In genomic region chr7:142960955-142961512, GRCh38 we compare ENCODE assay signal across 13 cellular contexts. TPM values are rescaled to one million over a fixed set of nuclear protein-coding genes. Genes with fewer than 3 reads are reported as not detected.
A peak's percentile ranks its signal among the peaks of the same experiment; 100 is the strongest.
DNase-seq lines count a peak whose midpoint lies in the region; ATAC-seq and TF ChIP-seq lines count a peak whose summit lies in the region.
"Had no signal": no experiment of that assay in that cellular context is flagged by ENCODE, and none has a peak within 500 bp of the region (broad histone marks: within the 10 kb centered on the region; RNA-seq: fewer than 3 reads in every experiment).

No MANE protein-coding gene starts in this region.

- H3F3A ChIP-seq in DOHH2 (ENCODE audit: control insufficient read depth, insufficient read depth) (no peaks in the 10 kb centered on the region), SU-DHL-6 (ENCODE audit: insufficient read depth) (no peaks in the 10 kb centered on the region)

- H3K27ac ChIP-seq in DOHH2 (ENCODE audit: low read depth, low read length) (no peak overlapping the region), SU-DHL-6 (ENCODE audit: low read depth, low read length) (no peak overlapping the region), mesendoderm (ENCODE audit: low read depth, low read length) (no peak overlapping the region), trophoblast cell (ENCODE audit: low read depth, low read length) (no peak overlapping the region)
- H3K27ac ChIP-seq: neutrophil, skin epidermis had no signal

- no peaks in the 10 kb centered on the region for H3K36me3 ChIP-seq in DOHH2 (ENCODE audit: control insufficient read depth, low read length)
- H3K36me3 ChIP-seq in SU-DHL-6 (ENCODE audit: low read length): no peaks in the 10 kb centered on the region
- no peaks in the 10 kb centered on the region for H3K36me3 ChIP-seq in mesendoderm (ENCODE audit: control insufficient read depth, insufficient read depth, low read length)
- no peaks in the 10 kb centered on the region for H3K36me3 ChIP-seq in trophoblast cell (ENCODE audit: control insufficient read depth in 1 of 2, insufficient read depth in 2 of 2, low read length in 2 of 2)
- H3K36me3 ChIP-seq: neutrophil had no signal

- H3K4ac ChIP-seq in mesendoderm (ENCODE audit: low read depth, low read length) (peak overlapping the region; percentile 6), trophoblast cell (ENCODE audit: low read depth, low read length) (no peak overlapping the region)

- H4K20me1 ChIP-seq in DOHH2 (ENCODE audit: control insufficient read depth, insufficient read depth, low read depth, low read length) (no peaks in the 10 kb centered on the region), SU-DHL-6 (ENCODE audit: low read depth, low read length) (no peaks in the 10 kb centered on the region)

- H3K56ac ChIP-seq in mesendoderm (ENCODE audit: low read length): peak overlapping the region; percentile 89

- H3K14ac ChIP-seq in trophoblast cell (ENCODE audit: low read length): no peak overlapping the region

- H3K79me2 ChIP-seq in DOHH2 (ENCODE audit: control insufficient read depth, low read length): no peaks in the 10 kb centered on the region
- no peaks in the 10 kb centered on the region for H3K79me2 ChIP-seq in SU-DHL-6 (ENCODE audit: insufficient read depth, low read length)
- peaks cover 6% of the 10 kb centered on the region for H3K79me2 ChIP-seq in mesendoderm (ENCODE audit: control insufficient read depth, insufficient read depth, low read length)
- H3K79me2 ChIP-seq in trophoblast cell (ENCODE audit: control insufficient read depth, insufficient read depth, low read length, poor library complexity): no peaks in the 10 kb centered on the region

- peak; percentile 62 for TF ChIP-seq CTCF in DOHH2 (IDR thresholded peaks at IDR 0.05; ENCODE audit: low read depth, low read length, poor library complexity, severe bottlenecking)
- peak; percentile 24 for TF ChIP-seq CTCF in SU-DHL-6 (IDR thresholded peaks at IDR 0.05; ENCODE audit: insufficient read depth, low read length, poor library complexity, severe bottlenecking)

- H3K4me1 ChIP-seq in DOHH2 (ENCODE audit: control insufficient read depth, low read length) (0 out of 2 replicates have a peak, but pooled peaks cover 5% of the 10 kb centered on the region), mesendoderm (ENCODE audit: control insufficient read depth, low read depth, low read length) (peaks cover 35% of the 10 kb centered on the region), trophoblast cell (ENCODE audit: control insufficient read depth in 1 of 2, insufficient read depth in 2 of 2, low read length in 2 of 2) (peaks cover 10 to 11% of the 10 kb centered on the region in 2 experiments)

- H4K91ac ChIP-seq in trophoblast cell (ENCODE audit: low read depth, low read length): no peak overlapping the region

- H4K12ac ChIP-seq in trophoblast cell (ENCODE audit: low read depth, low read length): no peak overlapping the region

- H3K18ac ChIP-seq in mesendoderm (ENCODE audit: low read length): peak overlapping the region; percentile 77
- no peak overlapping the region for H3K18ac ChIP-seq in trophoblast cell (ENCODE audit: low read length)

- H3K9ac ChIP-seq in SU-DHL-6 (ENCODE audit: low read length) (no peak overlapping the region), mesendoderm (ENCODE audit: low read length) (peak overlapping the region; percentile 80), trophoblast cell (ENCODE audit: low read length) (no peak overlapping the region)

- no peak overlapping the region for H4K5ac ChIP-seq in mesendoderm (ENCODE audit: low read length)

- H3K9me2 ChIP-seq in DOHH2 (replicated peaks; ENCODE audit: control insufficient read depth, low read length): no peaks in the 10 kb centered on the region
- H3K9me2 ChIP-seq in SU-DHL-6 (replicated peaks; ENCODE audit: insufficient read depth, low read length): no peaks in the 10 kb centered on the region

- H3K4me2 ChIP-seq in DOHH2 (ENCODE audit: low read length) (no peak overlapping the region), SU-DHL-6 (ENCODE audit: low read depth, low read length, poor library complexity, severe bottlenecking) (no peak overlapping the region), mesendoderm (ENCODE audit: low read length) (peak overlapping the region; percentile 0), trophoblast cell (ENCODE audit: low read length) (no peak overlapping the region)

- DNase-seq in HT-29 (ENCODE audit: low spot score) (peak; percentile 65), mesendoderm (peak; percentile 32), trophoblast cell (no peak)
- DNase-seq: activated CD4-positive, alpha-beta T cell treated with anti-CD3 and anti-CD28 coated beads for 36 hours; activated T-cell treated with anti-CD3 and anti-CD28 coated beads, Interleukin-2, amount 50 U/mL, for 72 hours; cortex of kidney; NK-92 treated with Interleukin-12 subunit alpha and Interleukin-12 subunit beta, amount 100 ng/mL, for 24 hours had no signal

- no peak overlapping the region for H2BK15ac ChIP-seq in mesendoderm (replicated peaks; ENCODE audit: low read depth)

- H3K79me1 ChIP-seq in mesendoderm (ENCODE audit: low read length): no peaks in the 10 kb centered on the region
- H3K79me1 ChIP-seq in trophoblast cell (ENCODE audit: low read length): peaks cover 6% of the 10 kb centered on the region

- peak overlapping the region; percentile 15 for H2BK120ac ChIP-seq in mesendoderm (ENCODE audit: low read depth, low read length)
- H2BK120ac ChIP-seq in trophoblast cell (ENCODE audit: insufficient read depth, low read length, poor library complexity): no peak overlapping the region

- H3K23ac ChIP-seq in mesendoderm (ENCODE audit: low read length) (no peak overlapping the region), trophoblast cell (ENCODE audit: low read length) (no peak overlapping the region)

- H4K8ac ChIP-seq in mesendoderm (ENCODE audit: low read depth, low read length): no peak overlapping the region
- H4K8ac ChIP-seq in trophoblast cell (ENCODE audit: low read depth, low read length): no peak overlapping the region

- no peak overlapping the region for H2BK12ac ChIP-seq in trophoblast cell (ENCODE audit: low read length)

- ATAC-seq in GM19324 (IDR thresholded peaks at IDR 0.05; ENCODE audit: low FRiP score, unreplicated experiment) (no peak), GM21447 (IDR thresholded peaks at IDR 0.05; ENCODE audit: unreplicated experiment) (no peak)
- ATAC-seq: activated CD4-positive, alpha-beta T cell treated with anti-CD3 and anti-CD28 coated beads for 36 hours; activated T-cell treated with anti-CD3 and anti-CD28 coated beads, Interleukin-2, amount 50 U/mL, for 72 hours had no signal

- no peaks in the 10 kb centered on the region; the same call in 1 of the 2 replicates for H3K9me3 ChIP-seq in DOHH2 (ENCODE audit: control insufficient read depth, insufficient read depth, low read length)
- no peaks in the 10 kb centered on the region for H3K9me3 ChIP-seq in SU-DHL-6 (ENCODE audit: insufficient read depth, low read length)
- no peaks in the 10 kb centered on the region for H3K9me3 ChIP-seq in trophoblast cell (ENCODE audit: insufficient read depth, low read depth, low read length)
- H3K9me3 ChIP-seq: neutrophil had no signal

- H3K27me3 ChIP-seq in DOHH2 (ENCODE audit: control insufficient read depth, low read length): peaks cover 50% of the 10 kb centered on the region
- no peaks in the 10 kb centered on the region for H3K27me3 ChIP-seq in SU-DHL-6 (ENCODE audit: low read length)
- H3K27me3 ChIP-seq in mesendoderm (ENCODE audit: insufficient read depth, low read length, poor library complexity): no peaks in the 10 kb centered on the region
- H3K27me3 ChIP-seq in trophoblast cell (ENCODE audit: insufficient read depth, low read length): no peaks in the 10 kb centered on the region

- H3K4me3 ChIP-seq in DOHH2 (ENCODE audit: low read length) (no peak overlapping the region), SU-DHL-6 (ENCODE audit: insufficient read depth, low read length, poor library complexity, severe bottlenecking) (no peak overlapping the region), mesendoderm (ENCODE audit: low read length) (no peak overlapping the region), trophoblast cell (ENCODE audit: low read depth, low read length) (no peak overlapping the region)
- H3K4me3 ChIP-seq: skin epidermis had no signal

- H2AK5ac ChIP-seq in mesendoderm (ENCODE audit: low read length) (no peak overlapping the region), trophoblast cell (ENCODE audit: low read length) (no peak overlapping the region)

- H2BK5ac ChIP-seq in mesendoderm (ENCODE audit: low read length) (no peak overlapping the region), trophoblast cell (ENCODE audit: low read depth, low read length, poor library complexity) (no peak overlapping the region)

- whole genome bisulfite sequencing in mesendoderm (ENCODE audit: extremely low coverage, insufficient coverage, low lambda C conversion rate): no CpG with 5 or more reads among the region's 5 CpGs
- no CpG with 5 or more reads among the region's 5 CpGs for WGBS in trophoblast cell (ENCODE audit: extremely low coverage, insufficient coverage, insufficient read length)

- no peak overlapping the region for H2AFZ ChIP-seq in SU-DHL-6 (ENCODE audit: low read depth, low read length, severe bottlenecking)
- H2AFZ ChIP-seq in trophoblast cell (ENCODE audit: insufficient read depth, low read length, poor library complexity): no peak overlapping the region

RNA-seq across cellular contexts. Expression of gene KEL, which starts 1.1 kb away (rescaled TPM):
- total RNA-seq in HT-29 (2014; rRNA removed; shearing (Covaris generic)): 0.13 TPM in 1 of 2 replicates, not detected in the other
- 2.2 TPM for polyA plus RNA-seq in mesendoderm (2013, experiment 1 of 2)
- polyA plus RNA-seq in mesendoderm (2013, experiment 2 of 2): 2.1 TPM
- polyA plus RNA-seq in trophoblast cell (2013): 0.19 and 0.26 TPM in 2 replicates

RNA-seq across cellular contexts. Expression of gene LLCFC1, which starts 21.8 kb away (rescaled TPM):
- total RNA-seq in HT-29 (2014; rRNA removed; shearing (Covaris generic)): not detected in 2 replicates
- not detected for polyA plus RNA-seq in mesendoderm (2013, experiment 1 of 2)
- polyA plus RNA-seq in mesendoderm (2013, experiment 2 of 2): not detected
- not detected in 2 replicates for polyA plus RNA-seq in trophoblast cell (2013)
- total RNA-seq: activated CD4-positive, alpha-beta T cell treated with anti-CD3 and anti-CD28 coated beads for 36 hours; activated T-cell treated with anti-CD3 and anti-CD28 coated beads, Interleukin-2, amount 50 U/mL, for 72 hours had no signal

RNA-seq across cellular contexts. Expression of gene TRPV5, which starts 27.5 kb away (rescaled TPM):
- total RNA-seq in HT-29 (2014; rRNA removed; shearing (Covaris generic)): 0.18 TPM in 1 of 2 replicates, not detected in the other
- polyA plus RNA-seq in mesendoderm (2013, experiment 1 of 2): not detected
- not detected for polyA plus RNA-seq in mesendoderm (2013, experiment 2 of 2)
- 0.03 TPM in 1 of 2 replicates, not detected in the other for polyA plus RNA-seq in trophoblast cell (2013)
- total RNA-seq: activated CD4-positive, alpha-beta T cell treated with anti-CD3 and anti-CD28 coated beads for 36 hours had no signal

Comparison
In these comparisons a context has a peak if more than half of its experiments do, and no peak if none do; other contexts are left out.
1. DNase-seq: peak in HT-29 (single experiment) and mesendoderm (single experiment); none in trophoblast cell (0 of 2).